Comparison of ENCODE assay signal across 16 cellular contexts in the genomic region with DNA sequence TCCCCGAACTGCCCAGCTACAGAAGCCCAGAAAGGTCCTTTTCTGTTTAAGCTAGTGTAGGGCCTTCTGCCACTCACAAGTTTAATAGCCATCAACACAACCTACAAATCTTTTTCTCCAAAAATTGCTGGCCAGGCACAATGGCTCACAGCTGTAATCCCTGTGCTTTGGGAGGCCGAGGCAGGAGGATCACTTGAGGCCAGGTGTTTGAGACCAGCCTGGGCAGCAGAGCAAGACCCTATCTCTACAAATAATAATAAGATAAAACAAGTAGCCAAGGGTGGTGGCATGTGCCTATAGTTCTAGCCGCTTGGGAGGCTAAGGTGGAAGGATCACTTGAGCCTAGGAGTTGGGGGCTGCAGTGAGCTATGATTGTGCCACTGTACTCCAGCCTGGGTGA.
DNase-seq lines count a peak whose midpoint lies in the region; ATAC-seq and TF ChIP-seq lines count a peak whose summit lies in the region.
"Had no signal": no experiment of that assay in that cellular context is flagged by ENCODE, and none has a peak within 500 bp of the region (broad histone marks: within the 10 kb centered on the region; RNA-seq: fewer than 3 reads in every experiment).

No MANE protein-coding gene starts in this region.

- H3K36me3 ChIP-seq in HUES48 (ENCODE audit: control insufficient read depth, insufficient read depth, low read length) (no peaks in the 10 kb centered on the region), transverse colon (no peaks in the 10 kb centered on the region)
- H3K36me3 ChIP-seq: BLaER1 treated with 17β-estradiol and CSF1 and Interleukin-3, amounts not matched to agents 10 nM and 100 nM had no signal

- H3K9me3 ChIP-seq in HUES48 (ENCODE audit: control insufficient read depth, insufficient read depth, low read length) (no peaks in the 10 kb centered on the region), transverse colon (no peaks in the 10 kb centered on the region)

- H3K36me3 Mint-ChIP-seq in WTC11, result 0 out of 2 replicates have a peak, but pooled peaks cover 2% of the 10 kb centered on the region
- H3K36me3 Mint-ChIP-seq: CD4-positive, CD25-positive, alpha-beta regulatory T cell had no signal

- ATAC-seq in WTC11 (no peak), left lobe of liver (no peak), GM19397 (IDR thresholded peaks at IDR 0.05; ENCODE audit: unreplicated experiment) (no peak)
- ATAC-seq in stimulated activated naive CD8-positive, alpha-beta T cell treated with anti-CD3 and anti-CD28 coated beads, Interleukin-15, amount 100 ng/mL, for 72 hours, result no peak
- ATAC-seq: GM12878 had no signal

- WGBS in transverse colon (ENCODE audit: low coverage in 1 of 2), 2 donors, result 62% methylated on average over 3 of the region's 3 CpGs; no CpG with 5 or more reads in 1 of the 2 donors

- no peak overlapping the region for H3K27ac Mint-ChIP-seq in WTC11
- no peak overlapping the region for H3K27ac Mint-ChIP-seq in stimulated activated naive CD8-positive, alpha-beta T cell treated with anti-CD3 and anti-CD28 coated beads, Interleukin-15, amount 100 ng/mL, for 72 hours
- H3K27ac Mint-ChIP-seq: CD4-positive, CD25-positive, alpha-beta regulatory T cell; IgD-negative memory B cell had no signal

- POLR2A ChIA-PET in WTC11 (lab: Charles Lee), result no interaction called here

- TF ChIP-seq POLR2A in transverse colon (IDR thresholded peaks at IDR 0.05), result no peak

- in situ Hi-C loops in transverse colon (cut with MboI; ENCODE audit: low pct_ligation_motif_present in 1 of 4, low pct_unique_long_range_greater_than_20kb in 1 of 4, low sequenced_read_pairs in 3 of 4), result no loop called here

- H3K4me1 Mint-ChIP-seq in WTC11, result peaks cover 42% of the 10 kb centered on the region
- H3K4me1 Mint-ChIP-seq in stimulated activated naive CD8-positive, alpha-beta T cell treated with anti-CD3 and anti-CD28 coated beads, Interleukin-15, amount 100 ng/mL, for 72 hours, result peaks cover 14% of the 10 kb centered on the region
- H3K4me1 Mint-ChIP-seq: CD4-positive, CD25-positive, alpha-beta regulatory T cell; IgD-negative memory B cell had no signal

- no peak overlapping the region for H3K4me3 ChIP-seq in HUES48 (ENCODE audit: low read depth, low read length)
- no peak overlapping the region for H3K4me3 ChIP-seq in transverse colon
- H3K4me3 ChIP-seq: BLaER1 treated with 17β-estradiol and CSF1 and Interleukin-3, amounts not matched to agents 10 nM and 100 nM; GM12878 had no signal

- no peak overlapping the region for H3K4me3 Mint-ChIP-seq in WTC11
- no peak overlapping the region for H3K4me3 Mint-ChIP-seq in stimulated activated naive CD8-positive, alpha-beta T cell treated with anti-CD3 and anti-CD28 coated beads, Interleukin-15, amount 100 ng/mL, for 72 hours
- H3K4me3 Mint-ChIP-seq: CD4-positive, CD25-positive, alpha-beta regulatory T cell; IgD-negative memory B cell had no signal

- intact Hi-C loops in transverse colon (cut with DNase I; ENCODE audit: low total_unique reads), result no loop called here

- no peak for TF ChIP-seq EP300 in transverse colon (IDR thresholded peaks at IDR 0.05; ENCODE audit: low read depth)

- DNase-seq in WTC11 (ENCODE audit: low spot score) (no peak), left lobe of liver (ENCODE audit: low spot score) (peak; percentile 11), transverse colon (no peak), midbrain (lab: John Stamatoyannopoulos, UW) (no peak), OCI-M1 (lab: John Stamatoyannopoulos, UW) (no peak)
- DNase-seq in stimulated activated naive CD8-positive, alpha-beta T cell treated with anti-CD3 and anti-CD28 coated beads, Interleukin-15, amount 100 ng/mL, for 72 hours, result no peak
- DNase-seq: ACHN; Calu3; CD4-positive, CD25-positive, alpha-beta regulatory T cell; DMS 273 treated with DMSO at 0.1 percent for 48 hours; DMS79 had no signal

- peaks cover 3% of the 10 kb centered on the region for H3K9me3 Mint-ChIP-seq in WTC11
- H3K9me3 Mint-ChIP-seq in stimulated activated naive CD8-positive, alpha-beta T cell treated with anti-CD3 and anti-CD28 coated beads, Interleukin-15, amount 100 ng/mL, for 72 hours, result no peaks in the 10 kb centered on the region
- H3K9me3 Mint-ChIP-seq: CD4-positive, CD25-positive, alpha-beta regulatory T cell; IgD-negative memory B cell had no signal

- H3K27me3 ChIP-seq in HUES48 (ENCODE audit: control insufficient read depth, insufficient read depth, low read length), result 0 out of 2 replicates have a peak, but pooled peaks cover 6% of the 10 kb centered on the region
- no peaks in the 10 kb centered on the region for H3K27me3 ChIP-seq in transverse colon
- H3K27me3 ChIP-seq: BLaER1 treated with 17β-estradiol and CSF1 and Interleukin-3, amounts not matched to agents 10 nM and 100 nM had no signal

- H3K9ac ChIP-seq in HUES48 (ENCODE audit: low read depth, low read length), result no peak overlapping the region
- H3K9ac ChIP-seq: BLaER1 treated with 17β-estradiol and CSF1 and Interleukin-3, amounts not matched to agents 10 nM and 100 nM had no signal

- H3K27ac ChIP-seq in HUES48 (ENCODE audit: low read depth, low read length), result peak overlapping the region; percentile 59
- peak overlapping the region in 3 of 4 donors; percentile 0 to 57 (median 2) for H3K27ac ChIP-seq in transverse colon

- CTCF ChIA-PET in WTC11 (lab: Charles Lee), result interaction anchor here (0.9 to 1.2 kb wide), 2 partner anchors 76 to 92 kb away, joined by 3 read pairs; no protein-coding TSS in a partner anchor

- peaks cover 14% of the 10 kb centered on the region for H3K27me3 Mint-ChIP-seq in WTC11 (ENCODE audit: low read depth)
- peaks cover 12% of the 10 kb centered on the region for H3K27me3 Mint-ChIP-seq in stimulated activated naive CD8-positive, alpha-beta T cell treated with anti-CD3 and anti-CD28 coated beads, Interleukin-15, amount 100 ng/mL, for 72 hours

- TF ChIP-seq CTCF in WTC11 (IDR thresholded peaks at IDR 0.05), result no peak
- no peak for TF ChIP-seq CTCF in transverse colon (IDR thresholded peaks at IDR 0.05)

- H3K4me1 ChIP-seq in HUES48 (ENCODE audit: control insufficient read depth, insufficient read depth, low read length), result peaks cover 39% of the 10 kb centered on the region
- H3K4me1 ChIP-seq in transverse colon, result peaks cover 0 to 10% (median 3%) of the 10 kb centered on the region in 4 donors

TF ChIP-seq in WTC11, 78 proteins besides CTCF, POLR2A, EP300 and RAD21:
- TF ChIP-seq ZNF121 (CRISPR knock-in tag; IDR thresholded peaks at IDR 0.05) (peak; percentile 77), FOXK1 (CRISPR knock-in tag; IDR thresholded peaks at IDR 0.05) (no peak), ZBTB21 (CRISPR knock-in tag; IDR thresholded peaks at IDR 0.05; ENCODE audit: borderline replicate concordance) (no peak), SMAD4 (CRISPR knock-in tag; IDR thresholded peaks at IDR 0.05) (no peak), NFE2L1 (CRISPR knock-in tag; IDR thresholded peaks at IDR 0.05) (no peak)
- TF ChIP-seq, protein P1, sequence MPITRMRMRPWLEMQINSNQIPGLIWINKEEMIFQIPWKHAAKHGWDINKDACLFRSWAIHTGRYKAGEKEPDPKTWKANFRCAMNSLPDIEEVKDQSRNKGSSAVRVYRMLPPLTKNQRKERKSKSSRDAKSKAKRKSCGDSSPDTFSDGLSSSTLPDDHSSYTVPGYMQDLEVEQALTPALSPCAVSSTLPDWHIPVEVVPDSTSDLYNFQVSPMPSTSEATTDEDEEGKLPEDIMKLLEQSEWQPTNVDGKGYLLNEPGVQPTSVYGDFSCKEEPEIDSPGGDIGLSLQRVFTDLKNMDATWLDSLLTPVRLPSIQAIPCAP (CRISPR knock-in tag; IDR thresholded peaks at IDR 0.05), result no peak
